1 cellular context compared by ENCODE assay signal in genomic region chr5:179766726-179767455, GRCh38.
TF ChIP-seq lines count a peak whose summit lies in the region.

No MANE protein-coding gene starts in this region.

TF ChIP-seq in IMR-90, 13 proteins besides CTCF, POLR2A, EP300 and RAD21:
- TF ChIP-seq MAZ (IDR thresholded peaks at IDR 0.05; ENCODE audit: borderline replicate concordance, low read depth, low read length): no peak
- no peak for TF ChIP-seq RCOR1 (IDR thresholded peaks at IDR 0.05; ENCODE audit: insufficient replicate concordance, low read length)
- TF ChIP-seq CHD1 (IDR thresholded peaks at IDR 0.05; ENCODE audit: low read depth, low read length): no peak
- no peak for TF ChIP-seq MAFK (IDR thresholded peaks at IDR 0.05; ENCODE audit: low read depth, low read length)
- no peak for TF ChIP-seq MXI1 (IDR thresholded peaks at IDR 0.05; ENCODE audit: borderline replicate concordance, low read depth, low read length)
- TF ChIP-seq BHLHE40 (IDR thresholded peaks at IDR 0.05; ENCODE audit: low read depth, low read length): no peak
- no peak for TF ChIP-seq CEBPB (IDR thresholded peaks at IDR 0.05; ENCODE audit: low read depth, low read length)
- TF ChIP-seq, protein P1, sequence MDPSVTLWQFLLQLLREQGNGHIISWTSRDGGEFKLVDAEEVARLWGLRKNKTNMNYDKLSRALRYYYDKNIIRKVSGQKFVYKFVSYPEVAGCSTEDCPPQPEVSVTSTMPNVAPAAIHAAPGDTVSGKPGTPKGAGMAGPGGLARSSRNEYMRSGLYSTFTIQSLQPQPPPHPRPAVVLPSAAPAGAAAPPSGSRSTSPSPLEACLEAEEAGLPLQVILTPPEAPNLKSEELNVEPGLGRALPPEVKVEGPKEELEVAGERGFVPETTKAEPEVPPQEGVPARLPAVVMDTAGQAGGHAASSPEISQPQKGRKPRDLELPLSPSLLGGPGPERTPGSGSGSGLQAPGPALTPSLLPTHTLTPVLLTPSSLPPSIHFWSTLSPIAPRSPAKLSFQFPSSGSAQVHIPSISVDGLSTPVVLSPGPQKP (IDR thresholded peaks at IDR 0.05; ENCODE audit: borderline replicate concordance, low read depth, low read length): no peak
